15 cellular contexts compared by ENCODE assay signal in genomic region chr13:109698779-109699178, GRCh38.
DNase-seq lines count a peak whose midpoint lies in the region; ATAC-seq and TF ChIP-seq lines count a peak whose summit lies in the region.
"Had no signal": no experiment of that assay in that cellular context is flagged by ENCODE, and none has a peak within 500 bp of the region (broad histone marks: within the 10 kb centered on the region; RNA-seq: fewer than 3 reads in every experiment).

No MANE protein-coding gene starts in this region.

- TF ChIP-seq POLR2A in adrenal gland (IDR thresholded peaks at IDR 0.05) = no peak

- in situ Hi-C loops in KBM-7 (cut with MboI; ENCODE audit: low pct_unique_long_range_greater_than_20kb, low sequenced_read_pairs) = no loop called here

- intact Hi-C loops in adrenal gland (cut with DNase I) (no loop called here), dorsolateral prefrontal cortex (cut with DNase I) (no loop called here), left colon (cut with DNase I, micrococcal nuclease) (no loop called here)

- DNase-seq in BJ (ENCODE audit: low read depth) (peak; percentile 66), KBM-7 (peak; percentile 51), adrenal gland (no peak), hepatic stellate cell (ENCODE audit: low spot score) (peak; percentile 58), dorsolateral prefrontal cortex (no peak), left colon (no peak), NOMO-1 treated with DMSO at 0.1 percent for 48 hours (lab: John Stamatoyannopoulos, UW; ENCODE audit: unreplicated experiment) (no peak)
- DNase-seq: activated CD4-positive, CD25-positive, alpha-beta regulatory T cell; activated naive CD8-positive, alpha-beta T cell treated with anti-CD3 and anti-CD28 coated beads for 36 hours; CD4-positive, CD25-positive, alpha-beta regulatory T cell; NCI-H526; SHP77; stomach had no signal

- no peak overlapping the region for H3K4me3 ChIP-seq in BJ (ENCODE audit: low read depth, low read length)
- no peak overlapping the region for H3K4me3 ChIP-seq in adrenal gland
- no peak overlapping the region for H3K4me3 ChIP-seq in dorsolateral prefrontal cortex
- H3K4me3 ChIP-seq: right atrium auricular region, stomach had no signal

- peaks cover 7 to 21% of the 10 kb centered on the region in 2 donors for H3K4me1 ChIP-seq in adrenal gland (replicated peaks in 1 of 2)
- H3K4me1 ChIP-seq: right atrium auricular region had no signal

- H3K27ac ChIP-seq in adrenal gland (peak overlapping the region; percentile 23 to 51 (median 38)), dorsolateral prefrontal cortex (no peak overlapping the region)
- H3K27ac ChIP-seq: right atrium auricular region had no signal

- TF ChIP-seq CTCF in BJ (IDR thresholded peaks at IDR 0.05; ENCODE audit: insufficient read depth, low read depth, low read length) (no peak), adrenal gland (IDR thresholded peaks at IDR 0.05) (no peak), dorsolateral prefrontal cortex (IDR thresholded peaks at IDR 0.05 in 54 of 56, conservative IDR thresholded peaks at IDR 0.05 in 2 of 56; ENCODE audit: low read depth in 1 of 56, partially characterized antibody in 56 of 56) (no peak)

- H3K27me3 ChIP-seq in BJ (ENCODE audit: control insufficient read depth, insufficient read depth, low read length) = peaks cover 5% of the 10 kb centered on the region
- no peaks in the 10 kb centered on the region for H3K27me3 ChIP-seq in adrenal gland
- no peaks in the 10 kb centered on the region for H3K27me3 ChIP-seq in dorsolateral prefrontal cortex
- H3K27me3 ChIP-seq: right atrium auricular region, stomach had no signal

- CTCF ChIA-PET in BJ (lab: Yijun Ruan, JAX) = interaction anchor here (0.6 to 0.7 kb wide), 2 partner anchors 52 to 199 kb away, joined by 3 read pairs; no protein-coding TSS in a partner anchor

- 19 to 32% (median 24%) methylated on average over 1 of the region's 1 CpG for WGBS in adrenal gland, 4 donors

- no peaks in the 10 kb centered on the region for H3K9me3 ChIP-seq in adrenal gland (replicated peaks in 1 of 3)
- H3K9me3 ChIP-seq: right atrium auricular region, stomach had no signal

- ATAC-seq in GM19452 (IDR thresholded peaks at IDR 0.05; ENCODE audit: unreplicated experiment) (no peak), left colon (no peak)

- POLR2A ChIA-PET in BJ (lab: Charles Lee) = no interaction called here

- H3K36me3 ChIP-seq in BJ (ENCODE audit: control insufficient read depth, insufficient read depth, low read length) (no peaks in the 10 kb centered on the region), adrenal gland (replicated peaks in 1 of 2) (no peaks in the 10 kb centered on the region)
- H3K36me3 ChIP-seq: right atrium auricular region, stomach had no signal

Comparison
In these comparisons a context has a peak if more than half of its experiments do, and no peak if none do; other contexts are left out.
1. DNase-seq: peak in BJ (single experiment), KBM-7 (single experiment) and hepatic stellate cell (single experiment); none in adrenal gland (0 of 7), dorsolateral prefrontal cortex (0 of 10), left colon (0 of 2) and NOMO-1 treated with DMSO at 0.1 percent for 48 hours (single experiment).
2. H3K27ac ChIP-seq: peak in adrenal gland (5 of 5); none in dorsolateral prefrontal cortex (0 of 59).